ENCODE assay signal across 8 cellular contexts in the genomic region with DNA sequence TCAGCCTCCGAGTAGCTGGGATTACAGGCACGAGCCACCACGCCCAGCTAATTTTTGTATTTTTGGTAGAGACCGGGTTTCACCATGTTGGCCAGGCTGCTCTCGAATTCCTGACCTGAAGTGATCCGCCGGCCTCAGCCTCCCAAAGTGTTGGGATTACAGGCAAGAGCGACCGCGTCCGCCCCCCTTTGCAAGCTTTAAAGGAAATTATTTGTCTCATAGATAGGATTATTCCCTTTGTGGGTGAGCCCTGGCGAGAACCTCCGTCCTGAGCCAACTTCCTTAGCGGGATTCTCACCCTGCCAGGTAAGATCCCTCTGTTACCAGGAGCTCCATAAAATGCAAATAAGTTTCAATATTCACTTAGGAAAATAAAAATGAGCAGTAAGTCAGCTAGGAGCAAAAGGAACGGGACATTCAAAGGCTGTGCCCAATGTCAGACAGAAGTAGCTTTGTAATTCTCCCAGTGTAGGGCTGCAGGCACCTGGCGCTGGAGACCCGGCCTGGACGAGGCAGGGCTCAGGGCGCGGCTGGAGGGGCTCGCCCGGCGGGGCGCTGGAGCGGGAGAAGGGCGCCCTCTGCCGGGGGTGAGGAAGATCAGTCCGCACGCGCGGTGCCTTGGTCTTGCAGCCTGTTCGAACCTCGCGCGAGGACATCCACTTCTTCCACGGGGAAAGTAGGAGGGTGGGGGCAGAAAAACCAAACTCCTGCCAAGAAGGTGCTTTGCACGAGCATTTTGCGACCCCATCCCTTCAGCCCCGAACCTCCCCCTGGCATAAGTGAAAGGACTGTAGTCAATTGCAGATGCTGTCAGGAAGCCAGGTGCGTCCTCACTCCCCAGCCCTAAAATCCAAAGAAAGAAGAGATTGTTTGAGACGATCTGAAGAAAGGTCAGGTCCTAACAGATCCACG. TPM values are rescaled to one million over a fixed set of nuclear protein-coding genes. Genes with fewer than 3 reads are reported as not detected.
A peak's percentile ranks its signal among the peaks of the same experiment; 100 is the strongest.
DNase-seq lines count a peak whose midpoint lies in the region; ATAC-seq, FAIRE-seq and TF ChIP-seq lines count a peak whose summit lies in the region.

No MANE protein-coding gene starts in this region.

- H3K27ac Mint-ChIP-seq in immature natural killer cell, result peak overlapping the region in 3 of 6 donors; percentile 18 to 80 (median 49)

- H3K9me3 ChIP-seq in small intestine (ENCODE audit: control insufficient read depth, low read depth), result no peaks in the 10 kb centered on the region

- H3K9me3 Mint-ChIP-seq in immature natural killer cell, result no peaks in the 10 kb centered on the region

- H3K4me3 ChIP-seq in small intestine (ENCODE audit: low read depth in 1 of 2, low read length in 2 of 2), result peak overlapping the region; percentile 13 to 66

- H3K4me3 Mint-ChIP-seq in immature natural killer cell, result peak overlapping the region; percentile 82 to 89 (median 88)

- peaks cover 4 to 6% (median 5%) of the 10 kb centered on the region in 3 donors for H3K27me3 Mint-ChIP-seq in immature natural killer cell (ENCODE audit: low read depth in 3 of 3)

- ATAC-seq in HG03039 (IDR thresholded peaks at IDR 0.05; ENCODE audit: unreplicated experiment), result peak; percentile 51
- no peak for ATAC-seq in HG02840 (IDR thresholded peaks at IDR 0.05; ENCODE audit: low FRiP score, unreplicated experiment)

- 11 to 24% (median 15%) methylated on average over 42 of the region's 42 CpGs for WGBS in small intestine, 3 donors

- no peaks in the 10 kb centered on the region for H3K36me3 Mint-ChIP-seq in immature natural killer cell

- H3K27ac ChIP-seq in VCaP, result peak overlapping the region; percentile 42; the same call in 1 of the 2 replicates
- peak overlapping the region in 1 of 2 donors; percentile 76 for H3K27ac ChIP-seq in small intestine (ENCODE audit: low read depth in 1 of 2, low read length in 1 of 2)

- DNase-seq in NCI-H2107 (lab: John Stamatoyannopoulos, UW), result peak; percentile 34
- DNase-seq in T47D (ENCODE audit: low read depth in 1 of 2, low spot score in 1 of 2), result peak; percentile 46 to 70
- peak; percentile 70 to 77 (median 73) for DNase-seq in immature natural killer cell
- peak; percentile 73 for DNase-seq in small intestine

- in situ Hi-C loops in T47D (cut with HindIII; ENCODE audit: low pct_unique_long_range_greater_than_20kb, low sequenced_read_pairs), result no loop called here

- H3K27me3 ChIP-seq in small intestine (ENCODE audit: control insufficient read depth in 2 of 2, insufficient read depth in 2 of 2, low read length in 2 of 2), result no peaks in the 10 kb centered on the region

- no peaks in the 10 kb centered on the region for H3K36me3 ChIP-seq in small intestine (ENCODE audit: control insufficient read depth in 2 of 2, insufficient read depth in 2 of 2, low read length in 2 of 2)

- TF ChIP-seq CTCF in GM12874 (IDR thresholded peaks at IDR 0.05; ENCODE audit: insufficient read depth, low read depth, low read length), result peak; percentile 91
- peak; percentile 81 for TF ChIP-seq CTCF in VCaP (conservative IDR thresholded peaks at IDR 0.05)

- peaks cover 6 to 14% of the 10 kb centered on the region in 2 donors for H3K4me1 Mint-ChIP-seq in immature natural killer cell

- FAIRE-seq in small intestine (lab: Jason Lieb, UNC), result no peak

- peaks cover 0 to 4% of the 10 kb centered on the region in 2 donors for H3K4me1 ChIP-seq in small intestine (ENCODE audit: control insufficient read depth in 2 of 2, insufficient read depth in 1 of 2, low read depth in 1 of 2, low read length in 1 of 2)

RNA-seq across cellular contexts. Expression of a gene that starts 47.1 kb away (rescaled TPM):
- 1 to 10 TPM; 2.3 to 3.3 (median 2.5) TPM for polyA plus RNA-seq in immature natural killer cell
- 1 to 10 TPM in 2 of 3 donors, under 1 TPM in 1; 0.22 to 1.4 (median 1.1) TPM for polyA plus RNA-seq in small intestine
